1 cellular context compared by ENCODE assay signal in genomic region chr6:153994811-153995210, GRCh38.
TF ChIP-seq lines count a peak whose summit lies in the region.

No MANE protein-coding gene starts in this region.

TF ChIP-seq in GM23338, 12 proteins besides CTCF, POLR2A, EP300 and RAD21 (continued from another document):
- TF ChIP-seq REST (IDR thresholded peaks at IDR 0.05; ENCODE audit: unreplicated experiment): no peak
- TF ChIP-seq EZH2 (IDR thresholded peaks at IDR 0.05; ENCODE audit: low read depth, unreplicated experiment): no peak
- TF ChIP-seq EZH2phosphoT487 (IDR thresholded peaks at IDR 0.05; ENCODE audit: unreplicated experiment): no peak
- TF ChIP-seq ETS1 (IDR thresholded peaks at IDR 0.05): no peak
- no peak for TF ChIP-seq JUNB (IDR thresholded peaks at IDR 0.05; ENCODE audit: unreplicated experiment)
- no peak for TF ChIP-seq ZNF114 (CRISPR knock-in tag; IDR thresholded peaks at IDR 0.05)
- no peak for TF ChIP-seq NANOG (IDR thresholded peaks at IDR 0.05; ENCODE audit: borderline replicate concordance)
- no peak for TF ChIP-seq STAT1 (IDR thresholded peaks at IDR 0.05; ENCODE audit: unreplicated experiment)
- TF ChIP-seq CREB1 (CRISPR knock-in tag; IDR thresholded peaks at IDR 0.05; ENCODE audit: low read depth): no peak
- TF ChIP-seq POLR2AphosphoS5 (IDR thresholded peaks at IDR 0.05; ENCODE audit: low read depth): no peak
